7 cellular contexts compared by ENCODE assay signal in genomic region chr19:44890366-44891015, GRCh38. TPM values are rescaled to one million over a fixed set of nuclear protein-coding genes. Genes with fewer than 3 reads are reported as not detected.
A peak's percentile ranks its signal among the peaks of the same experiment; 100 is the strongest.
DNase-seq lines count a peak whose midpoint lies in the region; ATAC-seq and TF ChIP-seq lines count a peak whose summit lies in the region.

No MANE protein-coding gene starts in this region.

- H3K4me1 ChIP-seq in OCI-LY1 (ENCODE audit: insufficient read depth, low read length, severe bottlenecking) (peaks cover 16% of the 10 kb centered on the region), neural progenitor cell (peaks cover 8% of the 10 kb centered on the region)

- H3K4me2 ChIP-seq in OCI-LY1 (ENCODE audit: low read length), result peak overlapping the region; percentile 75
- peak overlapping the region; percentile 80 for H3K4me2 ChIP-seq in neural progenitor cell

- H3K4me3 ChIP-seq in GM06990 (replicated peaks; ENCODE audit: low read depth, low read length) (peak overlapping the region; percentile 61), OCI-LY1 (ENCODE audit: low read depth, low read length, poor library complexity, severe bottlenecking) (peak overlapping the region; percentile 59), neural progenitor cell (peak overlapping the region; percentile 50)

- peaks cover 33% of the 10 kb centered on the region for H3K36me3 Mint-ChIP-seq in activated naive CD8-positive, alpha-beta T cell treated with anti-CD3 and anti-CD28 coated beads for 36 hours
- peaks cover 27% of the 10 kb centered on the region for H3K36me3 Mint-ChIP-seq in neural progenitor cell

- H2AFZ ChIP-seq in OCI-LY1 (ENCODE audit: low read length) (0 out of 2 replicates have a peak overlapping the region, but pooled peaks have one; percentile 48), neural progenitor cell (replicated peaks) (no peak overlapping the region)

- peaks cover 20% of the 10 kb centered on the region for H3K4me1 Mint-ChIP-seq in activated naive CD8-positive, alpha-beta T cell treated with anti-CD3 and anti-CD28 coated beads for 36 hours
- H3K4me1 Mint-ChIP-seq in neural progenitor cell, result peaks cover 24% of the 10 kb centered on the region

- H3K79me2 ChIP-seq in OCI-LY1 (ENCODE audit: insufficient read depth, low read length), result peaks cover 12% of the 10 kb centered on the region
- H3K79me2 ChIP-seq in neural progenitor cell (ENCODE audit: low read depth), result peaks cover 29% of the 10 kb centered on the region

- H3F3A ChIP-seq in OCI-LY1 (ENCODE audit: insufficient read depth, low read length) (no peaks in the 10 kb centered on the region), neural progenitor cell (ENCODE audit: low read depth) (peaks cover 24% of the 10 kb centered on the region)

- no peak for TF ChIP-seq RAD21 in Ishikawa (IDR thresholded peaks at IDR 0.05; ENCODE audit: low read depth)

- peak overlapping the region; percentile 85 for H3K27ac ChIP-seq in OCI-LY1 (ENCODE audit: low read depth, low read length, poor library complexity, severe bottlenecking)
- peak overlapping the region; percentile 76 for H3K27ac ChIP-seq in neural progenitor cell

- no peaks in the 10 kb centered on the region for H3K9me2 ChIP-seq in OCI-LY1 (ENCODE audit: low read depth, low read length)

- H3K9me3 ChIP-seq in OCI-LY1 (ENCODE audit: low read length) (no peaks in the 10 kb centered on the region), neural progenitor cell (ENCODE audit: low read depth) (no peaks in the 10 kb centered on the region)

- peaks cover 2% of the 10 kb centered on the region for H3K9me3 Mint-ChIP-seq in activated naive CD8-positive, alpha-beta T cell treated with anti-CD3 and anti-CD28 coated beads for 36 hours
- H3K9me3 Mint-ChIP-seq in neural progenitor cell, result no peaks in the 10 kb centered on the region

- no peaks in the 10 kb centered on the region for H3K27me3 Mint-ChIP-seq in activated naive CD8-positive, alpha-beta T cell treated with anti-CD3 and anti-CD28 coated beads for 36 hours
- peaks cover under 1% of the 10 kb centered on the region for H3K27me3 Mint-ChIP-seq in neural progenitor cell (ENCODE audit: insufficient read depth, low read depth)

- ATAC-seq in GM21786 (IDR thresholded peaks at IDR 0.05; ENCODE audit: unreplicated experiment), result peak; percentile 79

- DNase-seq in GM06990 (ENCODE audit: extremely low read depth, insufficient read length), result peak; percentile 99
- DNase-seq in activated naive CD8-positive, alpha-beta T cell treated with anti-CD3 and anti-CD28 coated beads for 36 hours, result peak; percentile 100
- peak; percentile 99 for DNase-seq in germinal center (ENCODE audit: low spot score)
- DNase-seq in neural progenitor cell (ENCODE audit: low spot score), result no peak

- peak overlapping the region; percentile 83 for H3K4me3 Mint-ChIP-seq in activated naive CD8-positive, alpha-beta T cell treated with anti-CD3 and anti-CD28 coated beads for 36 hours
- H3K4me3 Mint-ChIP-seq in neural progenitor cell, result peak overlapping the region; percentile 85

- no peak for TF ChIP-seq CTCF in GM06990 (IDR thresholded peaks at IDR 0.05; ENCODE audit: insufficient read depth, low read length, poor library complexity, severe bottlenecking)
- no peak for TF ChIP-seq CTCF in OCI-LY1 (IDR thresholded peaks at IDR 0.05; ENCODE audit: low read length)
- TF ChIP-seq CTCF in neural progenitor cell (IDR thresholded peaks at IDR 0.05), result no peak

- H3K9ac ChIP-seq in OCI-LY1 (ENCODE audit: low read length) (peak overlapping the region; percentile 54), neural progenitor cell (peak overlapping the region; percentile 42)

- no peaks in the 10 kb centered on the region for H3K27me3 ChIP-seq in GM06990 (replicated peaks; ENCODE audit: control insufficient read depth, insufficient read depth, low read length)
- H3K27me3 ChIP-seq in OCI-LY1 (ENCODE audit: insufficient read depth, low read length), result peaks cover 6% of the 10 kb centered on the region
- no peaks in the 10 kb centered on the region for H3K27me3 ChIP-seq in neural progenitor cell

- no peak for TF ChIP-seq EP300 in Ishikawa (IDR thresholded peaks at IDR 0.05; ENCODE audit: borderline replicate concordance)

- H4K20me1 ChIP-seq in OCI-LY1 (ENCODE audit: insufficient read depth, low read length) (no peaks in the 10 kb centered on the region), neural progenitor cell (ENCODE audit: low read depth) (peaks cover 15% of the 10 kb centered on the region)

- peak overlapping the region; percentile 95 for H3K27ac Mint-ChIP-seq in activated naive CD8-positive, alpha-beta T cell treated with anti-CD3 and anti-CD28 coated beads for 36 hours
- peak overlapping the region; percentile 2 for H3K27ac Mint-ChIP-seq in neural progenitor cell

- H3K36me3 ChIP-seq in GM06990 (ENCODE audit: control insufficient read depth, insufficient read depth, low read length) (peaks cover 24% of the 10 kb centered on the region), OCI-LY1 (ENCODE audit: insufficient read depth, low read length) (peaks cover 33% of the 10 kb centered on the region), neural progenitor cell (no peaks in the 10 kb centered on the region)

TF ChIP-seq in Ishikawa, 13 proteins besides CTCF, POLR2A, EP300 and RAD21:
- no peak for TF ChIP-seq CEBPB (IDR thresholded peaks at IDR 0.05)
- TF ChIP-seq TAF1 (IDR thresholded peaks at IDR 0.05; ENCODE audit: low read depth), result peak; percentile 59
- TF ChIP-seq FOXM1 (IDR thresholded peaks at IDR 0.05; ENCODE audit: borderline replicate concordance, low read depth), result peak; percentile 38; the same call in 1 of the 2 replicates
- no peak for TF ChIP-seq TEAD4 (IDR thresholded peaks at IDR 0.05)
- TF ChIP-seq MAX (IDR thresholded peaks at IDR 0.05), result peak; percentile 63
- peak; percentile 4; the same call in 1 of the 2 replicates for TF ChIP-seq ZBTB7A (IDR thresholded peaks at IDR 0.05; ENCODE audit: low read depth)
- peak; percentile 66 for TF ChIP-seq CREB1 (IDR thresholded peaks at IDR 0.05; ENCODE audit: low read depth)
- peak; percentile 39; the same call in 1 of the 2 replicates for TF ChIP-seq TCF12 (IDR thresholded peaks at IDR 0.05; ENCODE audit: low read depth)
- TF ChIP-seq REST (IDR thresholded peaks at IDR 0.05; ENCODE audit: low read depth), result no peak
- no peak for TF ChIP-seq EGR1 (IDR thresholded peaks at IDR 0.05)
- no peak for TF ChIP-seq NFIC (IDR thresholded peaks at IDR 0.05)
- TF ChIP-seq USF1 (IDR thresholded peaks at IDR 0.05), result no peak
- peak; percentile 40 for TF ChIP-seq YY1 (IDR thresholded peaks at IDR 0.05; ENCODE audit: low read depth)

RNA-seq across cellular contexts. Expression of gene TOMM40, which starts 0.6 kb away (rescaled TPM):
- total RNA-seq in activated naive CD8-positive, alpha-beta T cell treated with anti-CD3 and anti-CD28 coated beads for 36 hours, result 100 to 1,000 TPM; 235 to 236 TPM
- 30.1 and 110 TPM in 2 replicates for total RNA-seq in neural progenitor cell (ENCODE audit: low replicate concordance)

RNA-seq across cellular contexts. Expression of gene APOE, which starts 15.1 kb away (rescaled TPM):
- total RNA-seq in activated naive CD8-positive, alpha-beta T cell treated with anti-CD3 and anti-CD28 coated beads for 36 hours, result under 1 TPM; 0.46 to 0.62 TPM
- 195 and 530 TPM in 2 replicates for total RNA-seq in neural progenitor cell (ENCODE audit: low replicate concordance)

RNA-seq across cellular contexts. Expression of gene APOC1, which starts 23.9 kb away (rescaled TPM):
- 1 to 10 TPM; 1.5 to 3.0 TPM for total RNA-seq in activated naive CD8-positive, alpha-beta T cell treated with anti-CD3 and anti-CD28 coated beads for 36 hours
- 16.1 and 17.6 TPM in 2 replicates for total RNA-seq in neural progenitor cell (ENCODE audit: low replicate concordance)

RNA-seq across cellular contexts. Expression of gene NECTIN2, which starts 44.4 kb away (rescaled TPM):
- total RNA-seq in activated naive CD8-positive, alpha-beta T cell treated with anti-CD3 and anti-CD28 coated beads for 36 hours, result under 1 TPM; 0.43 to 0.60 TPM
- total RNA-seq in neural progenitor cell (ENCODE audit: low replicate concordance), result 54.2 and 210 TPM in 2 replicates

RNA-seq across cellular contexts. Expression of gene APOC4, which starts 51.5 kb away (rescaled TPM):
- total RNA-seq in activated naive CD8-positive, alpha-beta T cell treated with anti-CD3 and anti-CD28 coated beads for 36 hours, result not detected
- total RNA-seq in neural progenitor cell (ENCODE audit: low replicate concordance), result not detected in 2 replicates

Comparison
In these comparisons a context has a peak if more than half of its experiments do, and no peak if none do; other contexts are left out.
1. RNA of gene APOE, which starts 15.1 kb away (total RNA-seq): 195 to 530 TPM in neural progenitor cell; 0.46 to 0.62 TPM in activated naive CD8-positive, alpha-beta T cell treated with anti-CD3 and anti-CD28 coated beads for 36 hours; every median in the first group is over 100 times any median in the second.
2. Peak in every context shown above with its lines, with median percentiles within 50 percentile points of each other: H3K4me3 ChIP-seq.